ENCODE assay signal across 9 cellular contexts in the genomic region with DNA sequence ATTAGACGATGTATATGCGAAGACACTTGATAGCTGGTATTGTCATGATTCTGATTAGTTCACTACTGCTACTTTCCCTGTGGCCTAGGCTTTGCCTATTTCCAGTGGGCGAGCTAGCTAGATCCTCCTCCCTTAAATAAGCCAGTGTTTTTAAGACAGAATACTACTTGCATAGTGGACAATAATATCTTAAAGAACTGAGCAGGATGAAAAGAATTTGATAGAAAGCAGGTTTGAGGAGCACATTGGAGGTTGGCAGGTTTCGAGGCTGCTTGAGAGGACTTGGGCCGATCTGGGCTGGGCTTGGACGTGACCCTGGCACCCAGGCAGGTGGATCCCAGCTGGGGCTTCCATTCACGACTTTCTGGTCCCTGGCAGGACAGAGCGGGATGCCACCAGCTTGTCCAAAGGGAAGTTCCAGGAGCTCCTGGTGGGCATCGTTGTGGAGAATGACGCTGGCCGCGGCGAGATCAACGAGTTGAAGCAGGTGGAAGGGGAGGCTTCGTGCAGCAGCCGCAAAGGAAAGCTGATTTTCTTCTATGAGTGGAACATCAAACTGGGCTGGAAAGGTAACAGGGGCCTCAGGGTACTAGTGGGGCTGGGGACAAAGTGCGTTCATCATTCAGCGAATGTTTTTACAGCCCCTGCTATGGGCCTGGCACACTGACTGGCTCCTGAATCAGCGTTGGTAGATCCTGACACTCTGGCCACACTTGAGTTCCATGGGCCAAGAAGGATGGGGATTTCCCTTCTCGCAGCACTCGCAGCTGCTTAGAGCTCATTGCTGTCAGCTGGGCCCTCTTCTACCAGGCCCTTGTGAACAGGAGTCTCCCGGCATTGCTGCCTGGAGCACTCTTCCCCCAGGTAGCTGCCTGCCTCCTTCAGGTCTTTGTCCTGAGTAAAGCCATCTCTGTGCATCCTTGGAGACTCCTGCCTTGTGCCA. TPM values are rescaled to one million over a fixed set of nuclear protein-coding genes. Genes with fewer than 3 reads are reported as not detected.
DNase-seq lines count a peak whose midpoint lies in the region; ATAC-seq, FAIRE-seq and TF ChIP-seq lines count a peak whose summit lies in the region.
"Had no signal": no experiment of that assay in that cellular context is flagged by ENCODE, and none has a peak within 500 bp of the region (broad histone marks: within the 10 kb centered on the region; RNA-seq: fewer than 3 reads in every experiment).

No MANE protein-coding gene starts in this region.

- no peak for FAIRE-seq in GM12878 (lab: Jason Lieb, UNC)
- FAIRE-seq: islet of Langerhans had no signal

- H3K27me3 Mint-ChIP-seq in mesothelial cell of epicardium (ENCODE audit: low read depth), result peaks cover 6% of the 10 kb centered on the region

- peak overlapping the region; percentile 82 for H3K27ac Mint-ChIP-seq in mesothelial cell of epicardium

- ATAC-seq in HG03354 (IDR thresholded peaks at IDR 0.05; ENCODE audit: poor library complexity, severe bottlenecking, unreplicated experiment) (peak; percentile 31), GM12878 (peak; percentile 31), GM19467 (IDR thresholded peaks at IDR 0.05; ENCODE audit: unreplicated experiment) (no peak)

- DNase-seq in BJ (ENCODE audit: low read depth) (no peak), GM12878 (ENCODE audit: low read depth, low spot score) (no peak), mesothelial cell of epicardium (ENCODE audit: low spot score in 2 of 2, unreplicated experiment in 2 of 2) (no peak), superior temporal gyrus (ENCODE audit: extremely low spot score) (no peak), MV-4-11 (lab: John Stamatoyannopoulos, UW) (no peak)
- DNase-seq in effector CD8-positive, alpha-beta T cell (lab: John Stamatoyannopoulos, UW), result no peak

- H3K27me3 ChIP-seq in BJ (ENCODE audit: control insufficient read depth, insufficient read depth, low read length) (no peaks in the 10 kb centered on the region), GM12878 (replicated peaks in 1 of 2; ENCODE audit: control insufficient read depth in 2 of 2, insufficient read depth in 2 of 2, low read length in 1 of 2) (no peaks in the 10 kb centered on the region)

- SMC1A ChIA-PET in GM12878 (lab: Charles Lee; ENCODE audit: uncharacterized antibody, unreplicated experiment), result interaction anchor here (0.7 to 3.3 kb wide), 11 partner anchors 10 to 385 kb away, joined by 3 to 10 read pairs (median 3); a partner anchor contains a TSS

- CTCF ChIA-PET in BJ (lab: Yijun Ruan, JAX), result no interaction called here
- CTCF ChIA-PET in GM12878 (lab: Yijun Ruan, JAX), result interaction anchor here (0.5 to 2.4 kb wide), 6 partner anchors 34 to 471 kb away, joined by 3 to 10 read pairs (median 3); no protein-coding TSS in a partner anchor

- POLR2A ChIA-PET in BJ (lab: Charles Lee), result no interaction called here
- POLR2A ChIA-PET in GM12878 (lab: Charles Lee), result interaction anchor here (0.5 to 2.4 kb wide), 12 partner anchors 11 to 866 kb away, joined by 3 to 10 read pairs (median 4); a partner anchor contains a TSS

- RAD21 ChIA-PET in GM12878 (lab: Charles Lee; ENCODE audit: unreplicated experiment), result interaction anchor here (1.0 to 1.4 kb wide), 6 partner anchors 10 to 360 kb away, joined by 3 to 4 read pairs (median 3); no protein-coding TSS in a partner anchor

- no peak for TF ChIP-seq RAD21 in GM12878 (IDR thresholded peaks at IDR 0.05; ENCODE audit: insufficient read depth, low read depth, low read length)

- H3K36me3 Mint-ChIP-seq in mesothelial cell of epicardium, result peaks cover 26% of the 10 kb centered on the region

- intact Hi-C loops in GM12878 (cut with micrococcal nuclease; ENCODE audit: unreplicated experiment), result loop anchor here (5.0 to 10.0 kb wide), 2 partner anchors 297 to 384 kb away; a partner anchor contains a TSS

- peaks cover 14% of the 10 kb centered on the region for H3K4me1 ChIP-seq in GM12878 (ENCODE audit: control insufficient read depth, insufficient read depth, low read length)

- no peaks in the 10 kb centered on the region for H3K9me3 Mint-ChIP-seq in mesothelial cell of epicardium

- peaks cover 51% of the 10 kb centered on the region for H3K4me1 Mint-ChIP-seq in mesothelial cell of epicardium

- peak overlapping the region; percentile 96 for H3K4me2 ChIP-seq in GM12878 (ENCODE audit: control insufficient read depth, insufficient read depth)

- WGBS in GM12878 (ENCODE audit: insufficient coverage, insufficient replicate concordance, low lambda C conversion rate, missing lambda C conversion rate), result 73% methylated on average over 22 of the region's 22 CpGs

- TF ChIP-seq CTCF in BJ (IDR thresholded peaks at IDR 0.05; ENCODE audit: insufficient read depth, low read depth, low read length) (no peak), GM12878 (IDR thresholded peaks at IDR 0.05 in 2 of 3, conservative IDR thresholded peaks at IDR 0.05 in 1 of 3; ENCODE audit: control insufficient read depth in 2 of 3, extremely low read depth in 1 of 3, insufficient read depth in 1 of 3, low read depth in 3 of 3, low read length in 3 of 3) (no peak), mesothelial cell of epicardium (IDR thresholded peaks at IDR 0.05; ENCODE audit: unreplicated experiment) (no peak)

- H3K36me3 ChIP-seq in BJ (ENCODE audit: control insufficient read depth, insufficient read depth, low read length), result peaks cover 8% of the 10 kb centered on the region
- H3K36me3 ChIP-seq in GM12878 (ENCODE audit: control insufficient read depth in 2 of 2, insufficient read depth in 2 of 2, low read length in 1 of 2), result peaks cover 7 to 13% of the 10 kb centered on the region in 2 experiments

- TF ChIP-seq POLR2A in GM12878 (IDR thresholded peaks at IDR 0.05; ENCODE audit: low read depth, low read length), result no peak

- TF ChIP-seq EP300 in GM12878 (IDR thresholded peaks at IDR 0.05; ENCODE audit: borderline replicate concordance in 1 of 2, control insufficient read depth in 1 of 2, low read depth in 2 of 2, low read length in 2 of 2), result no peak

- peak overlapping the region; percentile 86 for H3K4me3 Mint-ChIP-seq in mesothelial cell of epicardium

- no peak overlapping the region for H2AFZ ChIP-seq in GM12878 (ENCODE audit: control insufficient read depth, low read depth, low read length)

- H3K79me2 ChIP-seq in GM12878 (ENCODE audit: control insufficient read depth, insufficient read depth, low read length), result peaks cover 50% of the 10 kb centered on the region

- in situ Hi-C loops in GM12878 (cut with MboI), result no loop called here

- H3K9me3 ChIP-seq in GM12878 (replicated peaks; ENCODE audit: control insufficient read depth, insufficient read depth, low read length), result no peaks in the 10 kb centered on the region

- no TSS peak for BruUV-seq in GM12878 (replicated peaks; lab: Mats Ljungman, UMichigan)

- no peaks in the 10 kb centered on the region for H4K20me1 ChIP-seq in GM12878 (ENCODE audit: control insufficient read depth, insufficient read depth)

- peak overlapping the region; percentile 61 for H3K4me3 ChIP-seq in BJ (ENCODE audit: low read depth, low read length)
- H3K4me3 ChIP-seq in GM12878, result peak overlapping the region; percentile 99

- peak overlapping the region; percentile 91 for H3K27ac ChIP-seq in GM12878 (ENCODE audit: control insufficient read depth, insufficient read depth)

- H3K9ac ChIP-seq in GM12878 (ENCODE audit: control insufficient read depth, insufficient read depth, low read length), result peak overlapping the region; percentile 91

TF ChIP-seq in GM12878, 131 proteins besides CTCF, POLR2A, EP300 and RAD21 (continues in another document):
- TF ChIP-seq EGR1 (IDR thresholded peaks at IDR 0.05; ENCODE audit: borderline replicate concordance in 1 of 2, low read depth in 2 of 2, low read length in 2 of 2) (no peak), SMC3 (IDR thresholded peaks at IDR 0.05; ENCODE audit: borderline replicate concordance, low read length) (no peak), RB1 (IDR thresholded peaks at IDR 0.05; ENCODE audit: borderline replicate concordance) (no peak), ZNF622 (IDR thresholded peaks at IDR 0.05) (no peak), EZH2 (IDR thresholded peaks at IDR 0.05; ENCODE audit: borderline replicate concordance, control insufficient read depth, low read depth, low read length) (no peak), TCF12 (IDR thresholded peaks at IDR 0.05; ENCODE audit: low read depth, low read length) (peak; percentile 68; the same call in 1 of the 2 replicates)
- TF ChIP-seq, protein P1, sequence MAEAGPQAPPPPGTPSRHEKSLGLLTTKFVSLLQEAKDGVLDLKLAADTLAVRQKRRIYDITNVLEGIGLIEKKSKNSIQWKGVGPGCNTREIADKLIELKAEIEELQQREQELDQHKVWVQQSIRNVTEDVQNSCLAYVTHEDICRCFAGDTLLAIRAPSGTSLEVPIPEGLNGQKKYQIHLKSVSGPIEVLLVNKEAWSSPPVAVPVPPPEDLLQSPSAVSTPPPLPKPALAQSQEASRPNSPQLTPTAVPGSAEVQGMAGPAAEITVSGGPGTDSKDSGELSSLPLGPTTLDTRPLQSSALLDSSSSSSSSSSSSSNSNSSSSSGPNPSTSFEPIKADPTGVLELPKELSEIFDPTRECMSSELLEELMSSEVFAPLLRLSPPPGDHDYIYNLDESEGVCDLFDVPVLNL (IDR thresholded peaks at IDR 0.05; ENCODE audit: low read depth, low read length), result no peak

RNA-seq across cellular contexts. Expression of a gene that starts 16.9 kb away (rescaled TPM):
- polyA plus RNA-seq in BJ (2011; rRNA removed) (6.5 and 19.5 TPM in 2 replicates), GM12878 (2011; rRNA removed) (9.8 and 18.8 TPM in 2 replicates), GM12878 (2014; fragmentation: Illumina TruSeq; extraction: Trizol) (15.6 and 19.1 TPM in 2 replicates), GM12878 (2014; fragmentation: Nextera tagmentation; extraction: Ambion mirVana) (10 to 100 TPM; 25.0 TPM), GM12878 (2014; rRNA removed) (10.2 and 10.8 TPM in 2 replicates), GM12878 (2016; fragmentation: Nextera tagmentation; extraction: Ambion mirVana) (10 to 100 TPM; 15.5 to 16.3 TPM)
- polyA minus RNA-seq in BJ (2011; rRNA and poly(A)+ RNA removed), result 2.8 and 2.9 TPM in 2 replicates
- total RNA-seq in GM12878 (2013; cell fraction: nucleolus; rRNA removed), result 1.9 and 3.1 TPM in 2 replicates
- total RNA-seq in GM12878 (2014; rRNA removed) (3.8 and 6.1 TPM in 2 replicates), GM12878 (2014; rRNA removed; fragmentation: Illumina TruSeq; extraction: Trizol) (14.9 and 16.1 TPM in 2 replicates), GM12878 (2021) (4.7 and 5.6 TPM in 2 replicates), mesothelial cell of epicardium (6.0 to 6.6 TPM (median 6.0 TPM) in 3 replicates)
- polyA plus RNA-seq in GM12878 (2011; ENCODE audit: low read depth), result 16.0 TPM
- polyA plus RNA-seq in GM12878 (2011; cell fraction: cytosol; rRNA removed), result 5.4 and 6.1 TPM in 2 replicates
- 3.8 and 4.1 TPM in 2 replicates for polyA plus RNA-seq in GM12878 (2011; cell fraction: nucleus; rRNA removed)
- 9.2 and 14.0 TPM in 2 replicates for polyA plus RNA-seq in GM12878 (2012)
- 1.0 and 1.5 TPM in 2 replicates for polyA minus RNA-seq in GM12878 (2011; rRNA and poly(A)+ RNA removed)
- polyA minus RNA-seq in GM12878 (2011; cell fraction: cytosol; rRNA and poly(A)+ RNA removed), result 3.6 TPM in 1 of 2 replicates, not detected in the other
- polyA minus RNA-seq in GM12878 (2011; cell fraction: nucleus; rRNA and poly(A)+ RNA removed), result 1.1 TPM in 1 of 2 replicates, not detected in the other
